In the genomic region with DNA sequence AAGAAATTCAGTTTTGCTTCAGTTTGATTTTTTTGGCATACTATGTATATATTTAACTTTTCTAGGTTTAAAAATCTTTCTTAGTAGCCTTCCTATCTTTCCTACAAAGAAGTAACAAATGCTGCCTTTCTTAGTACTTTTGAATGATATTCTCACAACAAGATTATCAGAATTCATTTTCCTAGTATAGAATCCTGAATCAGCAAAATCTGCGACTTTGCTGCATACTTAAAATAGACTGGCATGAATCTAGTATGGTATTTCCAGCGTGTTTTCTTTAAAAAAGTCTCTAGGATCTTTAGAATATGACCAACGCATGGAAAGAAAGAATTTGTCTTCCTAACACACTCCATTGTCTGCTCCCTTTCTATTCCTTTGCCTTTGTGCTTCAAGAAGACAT, we compare ENCODE assay signal across 30 cellular contexts.
"Had no signal": no experiment of that assay in that cellular context is flagged by ENCODE, and none has a peak within 500 bp of the region (broad histone marks: within the 10 kb centered on the region; RNA-seq: fewer than 3 reads in every experiment).

No MANE protein-coding gene starts in this region.

- H3K36me3 ChIP-seq: heart right ventricle, left lung, lower lobe of right lung, neutrophil, ovary, right atrium auricular region, stomach, thyroid gland, uterus had no signal

- FAIRE-seq: islet of Langerhans, kidney had no signal

- DNase-seq: heart right ventricle; hippocampal formation; kidney; left colon; left lung; lower lobe of right lung; mesendoderm; naive B cell; natural killer cell; nephron progenitor cell; occipital lobe; ovary; stimulated activated CD4-positive, alpha-beta T cell treated with anti-CD3 and anti-CD28 coated beads, Interleukin-12 subunit alpha, Interleukin-12 subunit beta, amount 100 ng/mL, for 4 hours; stimulated activated CD4-positive, alpha-beta T cell treated with anti-CD3 and anti-CD28 coated beads, Interleukin-15, amount 100 ng/mL, for 24 hours; stimulated activated CD4-positive, alpha-beta T cell treated with anti-CD3 and anti-CD28 coated beads, Interleukin-2, amount 100 ng/mL, for 24 hours; stimulated activated CD4-positive, alpha-beta T cell treated with anti-CD3 and anti-CD28 coated beads, Interleukin-4, amount 100 ng/mL, for 1 hour; stimulated activated naive B cell treated with anti-CD40 and anti-IgM and Interleukin-4, amounts not matched to agents 10 μg/mL and 1 μg/mL and 100 μg/mL, for 72 hours; stimulated activated naive CD8-positive, alpha-beta T cell treated with anti-CD3 and anti-CD28 coated beads, Interleukin-15, Interleukin-2, amounts not matched to agents 100 U/mL and 50 U/mL, for 24 hours; stomach; testis; thyroid gland; uterus had no signal

- H3K9me3 Mint-ChIP-seq: type B pancreatic cell had no signal

- H3K27me3 Mint-ChIP-seq: naive B cell; progenitor cell of endocrine pancreas; stimulated activated naive B cell treated with anti-CD40 and anti-IgM and Interleukin-4, amounts not matched to agents 10 μg/mL and 1 μg/mL and 100 μg/mL, for 72 hours; type B pancreatic cell had no signal

- H3K27ac Mint-ChIP-seq: mesothelial cell of epicardium; naive B cell; natural killer cell; nephron progenitor cell; progenitor cell of endocrine pancreas; stimulated activated naive B cell treated with anti-CD40 and anti-IgM and Interleukin-4, amounts not matched to agents 10 μg/mL and 1 μg/mL and 100 μg/mL, for 72 hours; type B pancreatic cell had no signal

- H3K4me3 Mint-ChIP-seq: mesothelial cell of epicardium; naive B cell; natural killer cell; nephron progenitor cell; stimulated activated naive B cell treated with anti-CD40 and anti-IgM and Interleukin-4, amounts not matched to agents 10 μg/mL and 1 μg/mL and 100 μg/mL, for 72 hours; type B pancreatic cell had no signal

- ATAC-seq: heart right ventricle; left colon; left lung; lower lobe of right lung; natural killer cell; sciatic nerve; stimulated activated naive B cell treated with anti-CD40 and anti-IgM and Interleukin-4, amounts not matched to agents 10 μg/mL and 1 μg/mL and 100 μg/mL, for 72 hours; stimulated activated naive CD8-positive, alpha-beta T cell treated with anti-CD3 and anti-CD28 coated beads, Interleukin-15, Interleukin-2, amounts not matched to agents 100 U/mL and 50 U/mL, for 24 hours had no signal

- H3K4me3 ChIP-seq: heart right ventricle, left lung, lower lobe of right lung, ovary, right atrium auricular region, skin epidermis, stomach, testis, thyroid gland, uterus had no signal

- H3K4me1 Mint-ChIP-seq: mesothelial cell of epicardium; naive B cell; natural killer cell; nephron progenitor cell; stimulated activated naive B cell treated with anti-CD40 and anti-IgM and Interleukin-4, amounts not matched to agents 10 μg/mL and 1 μg/mL and 100 μg/mL, for 72 hours had no signal

- H3K36me3 Mint-ChIP-seq: mesothelial cell of epicardium; naive B cell; natural killer cell; stimulated activated naive B cell treated with anti-CD40 and anti-IgM and Interleukin-4, amounts not matched to agents 10 μg/mL and 1 μg/mL and 100 μg/mL, for 72 hours; type B pancreatic cell had no signal

- H3K27me3 ChIP-seq: heart right ventricle, left lung, neutrophil, ovary, right atrium auricular region, stomach, testis, thyroid gland, uterus had no signal

- H3K9me3 ChIP-seq: lower lobe of right lung, neutrophil, ovary, right atrium auricular region, testis, thyroid gland, uterus had no signal

- H3K4me1 ChIP-seq: heart right ventricle, left lung, lower lobe of right lung, right atrium auricular region, stomach, testis, thyroid gland, uterus had no signal

- H3K27ac ChIP-seq: heart right ventricle, left lung, lower lobe of right lung, neutrophil, ovary, right atrium auricular region, skin epidermis, stomach, testis, thyroid gland, uterus had no signal
